ENCODE assay signal across 24 cellular contexts in the genomic region with DNA sequence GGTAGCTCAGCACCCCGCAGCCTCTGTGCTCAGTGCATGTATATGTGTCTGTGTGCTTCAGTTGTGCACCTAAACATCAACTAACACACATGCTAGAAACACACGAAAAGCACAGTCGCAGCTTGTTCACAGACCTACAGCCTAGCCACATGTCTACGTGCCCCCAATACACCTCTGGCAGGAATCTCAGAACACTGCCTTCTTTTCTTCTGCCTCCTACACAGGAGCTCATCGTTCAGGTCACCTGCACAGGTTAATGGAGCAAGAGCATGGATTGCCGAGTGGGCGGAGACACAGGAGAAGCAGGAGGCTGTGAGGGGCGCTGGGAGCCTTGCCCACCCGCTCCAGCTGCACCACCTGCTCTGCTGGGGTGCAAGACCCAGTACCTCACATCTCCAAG. TPM values are rescaled to one million over a fixed set of nuclear protein-coding genes. Genes with fewer than 3 reads are reported as not detected.
A peak's percentile ranks its signal among the peaks of the same experiment; 100 is the strongest.
DNase-seq lines count a peak whose midpoint lies in the region; ATAC-seq and TF ChIP-seq lines count a peak whose summit lies in the region.
"Had no signal": no experiment of that assay in that cellular context is flagged by ENCODE, and none has a peak within 500 bp of the region (broad histone marks: within the 10 kb centered on the region; RNA-seq: fewer than 3 reads in every experiment).

No MANE protein-coding gene starts in this region.

- H3K9me3 ChIP-seq in PC-3 (ENCODE audit: low read length) (no peaks in the 10 kb centered on the region), esophagus (ENCODE audit: control insufficient read depth in 2 of 2, insufficient read depth in 1 of 2, low read depth in 1 of 2, low read length in 1 of 2) (no peaks in the 10 kb centered on the region)
- no peaks in the 10 kb centered on the region for H3K9me3 ChIP-seq in CD4-positive, alpha-beta memory T cell (ENCODE audit: control insufficient read depth in 1 of 2, low read length in 2 of 2)
- H3K9me3 ChIP-seq: A549; BLaER1 treated with 17β-estradiol and CSF1 and Interleukin-3, amounts not matched to agents 10 nM and 100 nM; HAP-1; MG63 had no signal

- H3K4me3 Mint-ChIP-seq in Calu3 (ENCODE audit: low read depth, unreplicated experiment) (peak overlapping the region; percentile 14), nephron progenitor cell (no peak overlapping the region)
- H3K4me3 Mint-ChIP-seq in CD4-positive, alpha-beta memory T cell = no peak overlapping the region
- H3K4me3 Mint-ChIP-seq: CD4-positive, alpha-beta T cell; GM23338 had no signal

- H3K4me1 Mint-ChIP-seq in Calu3 (ENCODE audit: low read depth, unreplicated experiment) = peaks cover 23% of the 10 kb centered on the region
- peaks cover 16% of the 10 kb centered on the region for H3K4me1 Mint-ChIP-seq in nephron progenitor cell
- peaks cover 12 to 21% (median 14%) of the 10 kb centered on the region in 4 donors for H3K4me1 Mint-ChIP-seq in CD4-positive, alpha-beta memory T cell

- H3K27me3 ChIP-seq in PC-3 (ENCODE audit: low read length) (no peaks in the 10 kb centered on the region), esophagus (ENCODE audit: control insufficient read depth in 1 of 2, insufficient read depth in 2 of 2, low read length in 2 of 2) (no peaks in the 10 kb centered on the region)
- H3K27me3 ChIP-seq in CD4-positive, alpha-beta memory T cell (ENCODE audit: insufficient read depth, low read length) = no peaks in the 10 kb centered on the region
- H3K27me3 ChIP-seq: MG63 had no signal

- TF ChIP-seq CTCF in Calu3 (IDR thresholded peaks at IDR 0.05; ENCODE audit: unreplicated experiment) (no peak), PC-3 (conservative IDR thresholded peaks at IDR 0.05; ENCODE audit: low read depth, low read length) (no peak), nephron progenitor cell (IDR thresholded peaks at IDR 0.05) (no peak)

- H3K36me3 Mint-ChIP-seq in Calu3 (ENCODE audit: insufficient read depth, unreplicated experiment) = peaks cover 5% of the 10 kb centered on the region
- no peaks in the 10 kb centered on the region for H3K36me3 Mint-ChIP-seq in nephron progenitor cell (ENCODE audit: low read depth)
- no peaks in the 10 kb centered on the region for H3K36me3 Mint-ChIP-seq in CD4-positive, alpha-beta memory T cell

- POLR2A ChIA-PET in PC-3 (lab: Charles Lee; ENCODE audit: unreplicated experiment) = interaction anchor here (1.0 kb wide), 1 partner anchor 32 kb away, joined by 3 read pairs; no protein-coding TSS in a partner anchor
- POLR2A ChIA-PET in CD4-positive, alpha-beta memory T cell (lab: Charles Lee; ENCODE audit: partially characterized antibody) = no interaction called here

- H4K20me1 ChIP-seq in PC-3 (ENCODE audit: low read length) = no peaks in the 10 kb centered on the region

- no peak for DNase-seq in Calu3
- no peak for DNase-seq in PC-3
- no peak for DNase-seq in nephron progenitor cell
- no peak for DNase-seq in NCI-H2196 treated with DMSO at 0.1 percent for 48 hours (lab: John Stamatoyannopoulos, UW; ENCODE audit: unreplicated experiment)
- no peak for DNase-seq in CD4-positive, alpha-beta memory T cell
- no peak for DNase-seq in NAMALWA (ENCODE audit: low spot score)
- DNase-seq: AML-193; CD4-positive, alpha-beta T cell; IMR-90; KG1; MG63; NCI-H1694; NCI-H2029 treated with DMSO at 0.1 percent for 48 hours; NCI-H524 treated with DMSO at 0.1 percent for 48 hours; NCI-H82; NK-92 treated with Interleukin-12 subunit alpha and Interleukin-12 subunit beta, amount 100 ng/mL, for 24 hours; SIG-M5 had no signal

- H3K4me1 ChIP-seq in PC-3 (ENCODE audit: insufficient read depth, low read length) = peaks cover 46% of the 10 kb centered on the region
- peaks cover 6 to 24% of the 10 kb centered on the region in 2 donors for H3K4me1 ChIP-seq in esophagus (ENCODE audit: control insufficient read depth in 2 of 2, insufficient read depth in 2 of 2, low read length in 1 of 2)
- peaks cover 15% of the 10 kb centered on the region for H3K4me1 ChIP-seq in CD4-positive, alpha-beta memory T cell (ENCODE audit: insufficient read depth, low read length)
- H3K4me1 ChIP-seq: HAP-1 had no signal

- H3K9ac ChIP-seq in PC-3 (ENCODE audit: low read length) = no peak overlapping the region
- H3K9ac ChIP-seq: BLaER1 treated with 17β-estradiol and CSF1 and Interleukin-3, amounts not matched to agents 10 nM and 100 nM had no signal

- H3K27ac Mint-ChIP-seq in Calu3 (ENCODE audit: unreplicated experiment) (no peak overlapping the region), nephron progenitor cell (peak overlapping the region; percentile 36)
- H3K27ac Mint-ChIP-seq in CD4-positive, alpha-beta memory T cell = peak overlapping the region in 1 of 7 donors; percentile 32
- H3K27ac Mint-ChIP-seq: CD4-positive, alpha-beta T cell; GM23338 had no signal

- H3K9me2 ChIP-seq in PC-3 (replicated peaks; ENCODE audit: low read length) = no peaks in the 10 kb centered on the region

- BruUV-seq in Calu3 (replicated peaks; lab: Mats Ljungman, UMichigan) (no TSS peak), PC-3 (replicated peaks; lab: Mats Ljungman, UMichigan) (no TSS peak)

- H3K36me3 ChIP-seq in PC-3 (ENCODE audit: low read depth, low read length) (0 out of 2 replicates have a peak, but pooled peaks cover 3% of the 10 kb centered on the region), esophagus (ENCODE audit: control insufficient read depth in 2 of 2, insufficient read depth in 2 of 2, low read length in 1 of 2) (peaks cover 2 to 12% of the 10 kb centered on the region in 2 donors)
- H3K36me3 ChIP-seq in CD4-positive, alpha-beta memory T cell (ENCODE audit: insufficient read depth, low read length) = no peaks in the 10 kb centered on the region
- H3K36me3 ChIP-seq: HAP-1 had no signal

- intact Hi-C loops in Calu3 (cut with micrococcal nuclease; ENCODE audit: unreplicated experiment) (loop anchor here (5.0 kb wide), 1 partner anchor 64 kb away; the partner anchor contains the start of genes LZIC and NMNAT1), PC-3 (cut with micrococcal nuclease) (loop anchor here (2.0 kb wide), 1 partner anchor 14 kb away; no protein-coding TSS in a partner anchor)
- intact Hi-C loops in CD4-positive, alpha-beta memory T cell (cut with micrococcal nuclease) = loop anchor here (10.0 kb wide), 1 partner anchor 456 kb away; no protein-coding TSS in a partner anchor

- peaks cover 6% of the 10 kb centered on the region; the same call in 1 of the 2 replicates for H3K79me2 ChIP-seq in PC-3 (ENCODE audit: low read length)

- H3K27ac ChIP-seq in PC-3 (ENCODE audit: low read length) (no peak overlapping the region), esophagus (ENCODE audit: low read depth in 2 of 2, low read length in 1 of 2) (peak overlapping the region; percentile 62 to 83)
- no peak overlapping the region for H3K27ac ChIP-seq in CD4-positive, alpha-beta memory T cell (ENCODE audit: low read depth, low read length)
- H3K27ac ChIP-seq: A549; BLaER1 treated with 17β-estradiol and CSF1 and Interleukin-3, amounts not matched to agents 10 nM and 100 nM; SK-N-MC had no signal

- H3K27me3 Mint-ChIP-seq in Calu3 (ENCODE audit: unreplicated experiment) = no peaks in the 10 kb centered on the region
- peaks cover 1% of the 10 kb centered on the region for H3K27me3 Mint-ChIP-seq in nephron progenitor cell (ENCODE audit: low read depth, poor library complexity)
- no peaks in the 10 kb centered on the region for H3K27me3 Mint-ChIP-seq in CD4-positive, alpha-beta memory T cell
- H3K27me3 Mint-ChIP-seq: CD4-positive, alpha-beta T cell had no signal

- H3K4me2 ChIP-seq in PC-3 (ENCODE audit: low read length) = peak overlapping the region; percentile 59; the same call in 1 of the 2 replicates
- H3K4me2 ChIP-seq: A549; BLaER1 treated with 17β-estradiol and CSF1 and Interleukin-3, amounts not matched to agents 10 nM and 100 nM; GM23338 had no signal

- H2AFZ ChIP-seq in PC-3 (ENCODE audit: low read length) = no peak overlapping the region
- H2AFZ ChIP-seq: GM23338 had no signal

- no peak for ATAC-seq in PC-3
- ATAC-seq: A549, Panc1 had no signal

- WGBS in esophagus, 2 donors = 76 to 78% methylated on average over 9 of the region's 9 CpGs

- H3K9me3 Mint-ChIP-seq in Calu3 (ENCODE audit: low read depth, unreplicated experiment) (no peaks in the 10 kb centered on the region), nephron progenitor cell (no peaks in the 10 kb centered on the region)
- peaks cover 0 to 2% (median 0%) of the 10 kb centered on the region in 8 donors for H3K9me3 Mint-ChIP-seq in CD4-positive, alpha-beta memory T cell
- H3K9me3 Mint-ChIP-seq: CD4-positive, alpha-beta T cell; GM23338 had no signal

- H3F3A ChIP-seq in PC-3 (ENCODE audit: low read length, unreplicated experiment) = no peaks in the 10 kb centered on the region

- CTCF ChIA-PET in Calu3 (lab: Charles Lee) = interaction anchor here (0.5 to 1.9 kb wide), 3 partner anchors 31 to 36 kb away, joined by 5 to 11 read pairs (median 6); partner anchors contain the start of gene CTNNBIP1
- CTCF ChIA-PET in PC-3 (lab: Charles Lee) = interaction anchor here (1.2 kb wide), 1 partner anchor 36 kb away, joined by 4 read pairs; no protein-coding TSS in a partner anchor
- CTCF ChIA-PET in CD4-positive, alpha-beta memory T cell (lab: Charles Lee; ENCODE audit: partially characterized antibody) = interaction anchor here (0.6 to 3.1 kb wide), 7 partner anchors 10 to 165 kb away, joined by 3 to 19 read pairs (median 4); no protein-coding TSS in a partner anchor

- no peak overlapping the region for H3K4me3 ChIP-seq in PC-3 (ENCODE audit: low read length)
- H3K4me3 ChIP-seq in esophagus (ENCODE audit: low read depth in 1 of 2, low read length in 2 of 2) = no peak overlapping the region
- no peak overlapping the region for H3K4me3 ChIP-seq in CD4-positive, alpha-beta memory T cell (ENCODE audit: low read length in 2 of 2)
- H3K4me3 ChIP-seq: A549; BLaER1 treated with 17β-estradiol and CSF1 and Interleukin-3, amounts not matched to agents 10 nM and 100 nM; GM23338; HAP-1; MG63; SK-N-MC had no signal

RNA-seq across cellular contexts. Expression of gene CTNNBIP1, which starts 31.6 kb away (rescaled TPM):
- total RNA-seq in Calu3 (2022) = 11.8 and 18.1 TPM in 2 replicates
- total RNA-seq in PC-3 (2014; rRNA removed) = 78.1 and 102 TPM in 2 replicates
- 100 to 1,000 TPM; 173 to 242 TPM for polyA plus RNA-seq in esophagus
- total RNA-seq in CD4-positive, alpha-beta memory T cell = 1 to 10 TPM; 6.3 to 9.1 TPM
- 10 to 100 TPM in 1 of 2 donors, 1 to 10 TPM in 1; 10.0 to 10.1 TPM for polyA plus RNA-seq in CD4-positive, alpha-beta memory T cell

RNA-seq across cellular contexts. Expression of gene CLSTN1, which starts 54.7 kb away (rescaled TPM):
- total RNA-seq in Calu3 (2022) (93.2 and 99.3 TPM in 2 replicates), PC-3 (2014; rRNA removed) (98.3 and 117 TPM in 2 replicates)
- 10 to 100 TPM; 45.8 to 55.4 TPM for polyA plus RNA-seq in esophagus
- total RNA-seq in CD4-positive, alpha-beta memory T cell = 100 to 1,000 TPM; 107 to 109 TPM
- 10 to 100 TPM in 1 of 2 donors, 1 to 10 TPM in 1; 6.9 to 50.9 TPM for polyA plus RNA-seq in CD4-positive, alpha-beta memory T cell

Comparison
In these comparisons a context has a peak if more than half of its experiments do, and no peak if none do; other contexts are left out.
1. H3K27ac ChIP-seq: peak in esophagus (2 of 2); none in PC-3 (single experiment) and CD4-positive, alpha-beta memory T cell (single experiment).